In genomic region chr2:174390303-174390702, GRCh38 we compare ENCODE assay signal across 1 cellular context.
A peak's percentile ranks its signal among the peaks of the same experiment; 100 is the strongest.
TF ChIP-seq lines count a peak whose summit lies in the region.

No MANE protein-coding gene starts in this region.

TF ChIP-seq in HepG2, 621 proteins besides CTCF, POLR2A, EP300 and RAD21 (continued from another document):
- TF ChIP-seq HOMEZ (CRISPR knock-in tag; IDR thresholded peaks at IDR 0.05; ENCODE audit: low read depth) (0 out of 2 replicates have a peak, but pooled peaks have one; percentile 15), HNF4A (CRISPR knock-in tag; IDR thresholded peaks at IDR 0.05) (peak; percentile 40)
- TF ChIP-seq, protein P1, sequence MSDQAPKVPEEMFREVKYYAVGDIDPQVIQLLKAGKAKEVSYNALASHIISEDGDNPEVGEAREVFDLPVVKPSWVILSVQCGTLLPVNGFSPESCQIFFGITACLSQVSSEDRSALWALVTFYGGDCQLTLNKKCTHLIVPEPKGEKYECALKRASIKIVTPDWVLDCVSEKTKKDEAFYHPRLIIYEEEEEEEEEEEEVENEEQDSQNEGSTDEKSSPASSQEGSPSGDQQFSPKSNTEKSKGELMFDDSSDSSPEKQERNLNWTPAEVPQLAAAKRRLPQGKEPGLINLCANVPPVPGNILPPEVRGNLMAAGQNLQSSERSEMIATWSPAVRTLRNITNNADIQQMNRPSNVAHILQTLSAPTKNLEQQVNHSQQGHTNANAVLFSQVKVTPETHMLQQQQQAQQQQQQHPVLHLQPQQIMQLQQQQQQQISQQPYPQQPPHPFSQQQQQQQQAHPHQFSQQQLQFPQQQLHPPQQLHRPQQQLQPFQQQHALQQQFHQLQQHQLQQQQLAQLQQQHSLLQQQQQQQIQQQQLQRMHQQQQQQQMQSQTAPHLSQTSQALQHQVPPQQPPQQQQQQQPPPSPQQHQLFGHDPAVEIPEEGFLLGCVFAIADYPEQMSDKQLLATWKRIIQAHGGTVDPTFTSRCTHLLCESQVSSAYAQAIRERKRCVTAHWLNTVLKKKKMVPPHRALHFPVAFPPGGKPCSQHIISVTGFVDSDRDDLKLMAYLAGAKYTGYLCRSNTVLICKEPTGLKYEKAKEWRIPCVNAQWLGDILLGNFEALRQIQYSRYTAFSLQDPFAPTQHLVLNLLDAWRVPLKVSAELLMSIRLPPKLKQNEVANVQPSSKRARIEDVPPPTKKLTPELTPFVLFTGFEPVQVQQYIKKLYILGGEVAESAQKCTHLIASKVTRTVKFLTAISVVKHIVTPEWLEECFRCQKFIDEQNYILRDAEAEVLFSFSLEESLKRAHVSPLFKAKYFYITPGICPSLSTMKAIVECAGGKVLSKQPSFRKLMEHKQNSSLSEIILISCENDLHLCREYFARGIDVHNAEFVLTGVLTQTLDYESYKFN (CRISPR knock-in tag; conservative IDR thresholded peaks at IDR 0.05), result 0 out of 2 replicates have a peak, but pooled peaks have one; percentile 36
TF ChIP-seq in HepG2: peak in this region for 4; not testable (repeated sequence) for 617.
